1 cellular context compared by ENCODE assay signal in the genomic region with DNA sequence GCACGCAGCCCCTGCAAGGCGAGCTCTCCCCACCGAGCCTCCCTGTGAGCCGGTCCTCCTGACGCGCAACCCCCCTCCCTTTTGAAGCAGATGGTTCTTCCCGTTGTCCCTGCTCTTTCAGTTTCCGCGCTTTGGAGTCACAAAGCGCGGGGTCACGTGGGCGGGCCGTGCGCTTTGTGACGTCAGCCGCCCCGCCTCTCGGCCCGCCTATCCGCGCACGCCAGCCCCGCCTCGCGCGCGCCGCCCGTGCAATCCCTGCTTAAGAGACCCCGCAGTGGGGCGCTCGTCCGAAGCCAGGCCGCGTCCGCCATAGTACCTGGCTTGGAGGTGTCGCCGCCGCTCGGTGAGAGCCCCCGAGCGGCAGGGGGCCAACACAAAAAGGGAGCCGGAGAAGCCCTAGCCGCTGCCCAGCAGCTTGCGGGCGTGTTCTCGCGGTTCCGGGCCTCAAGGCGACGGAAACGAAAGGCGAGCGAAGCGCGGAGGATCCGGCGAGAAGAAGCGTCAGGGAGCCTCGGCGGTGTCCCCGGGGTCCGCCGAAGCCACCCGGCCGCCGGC.
TF ChIP-seq lines count a peak whose summit lies in the region.

A gene with protein sequence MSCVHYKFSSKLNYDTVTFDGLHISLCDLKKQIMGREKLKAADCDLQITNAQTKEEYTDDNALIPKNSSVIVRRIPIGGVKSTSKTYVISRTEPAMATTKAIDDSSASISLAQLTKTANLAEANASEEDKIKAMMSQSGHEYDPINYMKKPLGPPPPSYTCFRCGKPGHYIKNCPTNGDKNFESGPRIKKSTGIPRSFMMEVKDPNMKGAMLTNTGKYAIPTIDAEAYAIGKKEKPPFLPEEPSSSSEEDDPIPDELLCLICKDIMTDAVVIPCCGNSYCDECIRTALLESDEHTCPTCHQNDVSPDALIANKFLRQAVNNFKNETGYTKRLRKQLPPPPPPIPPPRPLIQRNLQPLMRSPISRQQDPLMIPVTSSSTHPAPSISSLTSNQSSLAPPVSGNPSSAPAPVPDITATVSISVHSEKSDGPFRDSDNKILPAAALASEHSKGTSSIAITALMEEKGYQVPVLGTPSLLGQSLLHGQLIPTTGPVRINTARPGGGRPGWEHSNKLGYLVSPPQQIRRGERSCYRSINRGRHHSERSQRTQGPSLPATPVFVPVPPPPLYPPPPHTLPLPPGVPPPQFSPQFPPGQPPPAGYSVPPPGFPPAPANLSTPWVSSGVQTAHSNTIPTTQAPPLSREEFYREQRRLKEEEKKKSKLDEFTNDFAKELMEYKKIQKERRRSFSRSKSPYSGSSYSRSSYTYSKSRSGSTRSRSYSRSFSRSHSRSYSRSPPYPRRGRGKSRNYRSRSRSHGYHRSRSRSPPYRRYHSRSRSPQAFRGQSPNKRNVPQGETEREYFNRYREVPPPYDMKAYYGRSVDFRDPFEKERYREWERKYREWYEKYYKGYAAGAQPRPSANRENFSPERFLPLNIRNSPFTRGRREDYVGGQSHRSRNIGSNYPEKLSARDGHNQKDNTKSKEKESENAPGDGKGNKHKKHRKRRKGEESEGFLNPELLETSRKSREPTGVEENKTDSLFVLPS (N-terminal part only) (plus strand): TSS at position 272 of the 555 bp plus-strand sequence. CDS start 1,061 bp downstream, outside the sequence.

TF ChIP-seq in K562, 482 proteins besides CTCF, POLR2A, EP300 and RAD21 (continued from another document and continues in another):
- TF ChIP-seq RBM25 (IDR thresholded peaks at IDR 0.05; ENCODE audit: low read depth, low read length, severe bottlenecking) (peak; percentile 6), L3MBTL2 (IDR thresholded peaks at IDR 0.05) (peak; percentile 83), NBN (IDR thresholded peaks at IDR 0.05; ENCODE audit: low read depth) (peak; percentile 89; the same call in 1 of the 2 replicates), ZC3H8 (IDR thresholded peaks at IDR 0.05) (no peak), KLF6 (CRISPR knock-in tag; IDR thresholded peaks at IDR 0.05; ENCODE audit: borderline replicate concordance) (0 out of 2 replicates have a peak, but pooled peaks have one; percentile 40), SMARCA4 (IDR thresholded peaks at IDR 0.05) (peak; percentile 11; the same call in 1 of the 2 replicates), CHCHD3 (CRISPR knock-in tag; IDR thresholded peaks at IDR 0.05) (peak; percentile 84; the same call in 1 of the 2 replicates), GTF2A2 (tag; IDR thresholded peaks at IDR 0.05) (0 out of 2 replicates have a peak, but pooled peaks have one; percentile 47), SIN3A (IDR thresholded peaks at IDR 0.05; ENCODE audit: borderline replicate concordance in 2 of 2, control insufficient read depth in 1 of 2, low read depth in 2 of 2, low read length in 2 of 2) (peak in 1 of 2 experiments; percentile 56; a peak in 1 of 4 replicates), SNRNP70 (optimal IDR thresholded peaks at IDR 0.05; ENCODE audit: low read depth, low read length) (no peak), ZNF583 (CRISPR knock-in tag; IDR thresholded peaks at IDR 0.05) (peak; percentile 44; the same call in 1 of the 2 replicates), TEAD1 (CRISPR knock-in tag; IDR thresholded peaks at IDR 0.05) (peak; percentile 36 to 55; a peak in 1 of 4 replicates), ZNF551 (CRISPR knock-in tag; IDR thresholded peaks at IDR 0.05) (no peak), RAD51 (IDR thresholded peaks at IDR 0.05; ENCODE audit: borderline replicate concordance, low read depth) (peak; percentile 96), YY1 (IDR thresholded peaks at IDR 0.05; ENCODE audit: borderline replicate concordance in 1 of 3, control insufficient read depth in 1 of 3, extremely low read depth in 1 of 3, insufficient read depth in 3 of 3, insufficient read length in 1 of 3, insufficient replicate concordance in 2 of 3, low read depth in 1 of 3, low read length in 2 of 3) (peak; percentile 67 to 94 (median 91)), POLR2H (tag; IDR thresholded peaks at IDR 0.05; ENCODE audit: low read depth) (peak; percentile 85), POLR3A (IDR thresholded peaks at IDR 0.05; ENCODE audit: borderline replicate concordance, extremely low read depth, insufficient read depth, insufficient read length) (no peak), NONO (IDR thresholded peaks at IDR 0.05; ENCODE audit: low read depth in 2 of 2, low read length in 1 of 2) (peak; percentile 87 to 98), SETDB1 (IDR thresholded peaks at IDR 0.05; ENCODE audit: low read length) (peak; percentile 15), HMGN3 (IDR thresholded peaks at IDR 0.05; ENCODE audit: borderline replicate concordance, extremely low read depth, insufficient read length, low read depth, low read length) (peak; percentile 82), GABPB1 (CRISPR knock-in tag; IDR thresholded peaks at IDR 0.05) (peak; percentile 60; the same call in 1 of the 2 replicates), TOE1 (IDR thresholded peaks at IDR 0.05; ENCODE audit: borderline replicate concordance) (peak; percentile 96), TOE1 (CRISPR knock-in tag; IDR thresholded peaks at IDR 0.05; ENCODE audit: borderline replicate concordance, low read depth) (no peak), FIP1L1 (IDR thresholded peaks at IDR 0.05; ENCODE audit: low read depth, low read length, poor library complexity, severe bottlenecking) (peak; percentile 95)
- TF ChIP-seq, protein P1, sequence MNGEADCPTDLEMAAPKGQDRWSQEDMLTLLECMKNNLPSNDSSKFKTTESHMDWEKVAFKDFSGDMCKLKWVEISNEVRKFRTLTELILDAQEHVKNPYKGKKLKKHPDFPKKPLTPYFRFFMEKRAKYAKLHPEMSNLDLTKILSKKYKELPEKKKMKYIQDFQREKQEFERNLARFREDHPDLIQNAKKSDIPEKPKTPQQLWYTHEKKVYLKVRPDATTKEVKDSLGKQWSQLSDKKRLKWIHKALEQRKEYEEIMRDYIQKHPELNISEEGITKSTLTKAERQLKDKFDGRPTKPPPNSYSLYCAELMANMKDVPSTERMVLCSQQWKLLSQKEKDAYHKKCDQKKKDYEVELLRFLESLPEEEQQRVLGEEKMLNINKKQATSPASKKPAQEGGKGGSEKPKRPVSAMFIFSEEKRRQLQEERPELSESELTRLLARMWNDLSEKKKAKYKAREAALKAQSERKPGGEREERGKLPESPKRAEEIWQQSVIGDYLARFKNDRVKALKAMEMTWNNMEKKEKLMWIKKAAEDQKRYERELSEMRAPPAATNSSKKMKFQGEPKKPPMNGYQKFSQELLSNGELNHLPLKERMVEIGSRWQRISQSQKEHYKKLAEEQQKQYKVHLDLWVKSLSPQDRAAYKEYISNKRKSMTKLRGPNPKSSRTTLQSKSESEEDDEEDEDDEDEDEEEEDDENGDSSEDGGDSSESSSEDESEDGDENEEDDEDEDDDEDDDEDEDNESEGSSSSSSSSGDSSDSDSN (IDR thresholded peaks at IDR 0.05; ENCODE audit: borderline replicate concordance in 1 of 2, low read depth in 2 of 2, low read length in 2 of 2): peak in 1 of 2 experiments; percentile 91
- TF ChIP-seq, protein P2, sequence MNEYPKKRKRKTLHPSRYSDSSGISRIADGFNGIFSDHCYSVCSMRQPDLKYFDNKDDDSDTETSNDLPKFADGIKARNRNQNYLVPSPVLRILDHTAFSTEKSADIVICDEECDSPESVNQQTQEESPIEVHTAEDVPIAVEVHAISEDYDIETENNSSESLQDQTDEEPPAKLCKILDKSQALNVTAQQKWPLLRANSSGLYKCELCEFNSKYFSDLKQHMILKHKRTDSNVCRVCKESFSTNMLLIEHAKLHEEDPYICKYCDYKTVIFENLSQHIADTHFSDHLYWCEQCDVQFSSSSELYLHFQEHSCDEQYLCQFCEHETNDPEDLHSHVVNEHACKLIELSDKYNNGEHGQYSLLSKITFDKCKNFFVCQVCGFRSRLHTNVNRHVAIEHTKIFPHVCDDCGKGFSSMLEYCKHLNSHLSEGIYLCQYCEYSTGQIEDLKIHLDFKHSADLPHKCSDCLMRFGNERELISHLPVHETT (CRISPR knock-in tag; conservative IDR thresholded peaks at IDR 0.05 in 1 of 2, IDR thresholded peaks at IDR 0.05 in 1 of 2): peak in 1 of 2 experiments; percentile 87; a peak in 2 of 4 replicates
- TF ChIP-seq, protein P3, sequence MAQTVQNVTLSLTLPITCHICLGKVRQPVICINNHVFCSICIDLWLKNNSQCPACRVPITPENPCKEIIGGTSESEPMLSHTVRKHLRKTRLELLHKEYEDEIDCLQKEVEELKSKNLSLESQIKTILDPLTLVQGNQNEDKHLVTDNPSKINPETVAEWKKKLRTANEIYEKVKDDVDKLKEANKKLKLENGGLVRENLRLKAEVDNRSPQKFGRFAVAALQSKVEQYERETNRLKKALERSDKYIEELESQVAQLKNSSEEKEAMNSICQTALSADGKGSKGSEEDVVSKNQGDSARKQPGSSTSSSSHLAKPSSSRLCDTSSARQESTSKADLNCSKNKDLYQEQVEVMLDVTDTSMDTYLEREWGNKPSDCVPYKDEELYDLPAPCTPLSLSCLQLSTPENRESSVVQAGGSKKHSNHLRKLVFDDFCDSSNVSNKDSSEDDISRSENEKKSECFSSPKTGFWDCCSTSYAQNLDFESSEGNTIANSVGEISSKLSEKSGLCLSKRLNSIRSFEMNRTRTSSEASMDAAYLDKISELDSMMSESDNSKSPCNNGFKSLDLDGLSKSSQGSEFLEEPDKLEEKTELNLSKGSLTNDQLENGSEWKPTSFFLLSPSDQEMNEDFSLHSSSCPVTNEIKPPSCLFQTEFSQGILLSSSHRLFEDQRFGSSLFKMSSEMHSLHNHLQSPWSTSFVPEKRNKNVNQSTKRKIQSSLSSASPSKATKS (CRISPR knock-in tag; IDR thresholded peaks at IDR 0.05): no peak
- TF ChIP-seq, protein P4, sequence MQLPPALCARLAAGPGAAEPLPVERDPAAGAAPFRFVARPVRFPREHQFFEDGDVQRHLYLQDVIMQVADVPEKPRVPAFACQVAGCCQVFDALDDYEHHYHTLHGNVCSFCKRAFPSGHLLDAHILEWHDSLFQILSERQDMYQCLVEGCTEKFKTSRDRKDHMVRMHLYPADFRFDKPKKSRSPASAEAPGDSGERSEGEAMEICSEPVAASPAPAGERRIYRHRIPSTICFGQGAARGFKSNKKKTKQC (CRISPR knock-in tag; IDR thresholded peaks at IDR 0.05): peak; percentile 24; the same call in 1 of the 2 replicates
- TF ChIP-seq, protein P5, sequence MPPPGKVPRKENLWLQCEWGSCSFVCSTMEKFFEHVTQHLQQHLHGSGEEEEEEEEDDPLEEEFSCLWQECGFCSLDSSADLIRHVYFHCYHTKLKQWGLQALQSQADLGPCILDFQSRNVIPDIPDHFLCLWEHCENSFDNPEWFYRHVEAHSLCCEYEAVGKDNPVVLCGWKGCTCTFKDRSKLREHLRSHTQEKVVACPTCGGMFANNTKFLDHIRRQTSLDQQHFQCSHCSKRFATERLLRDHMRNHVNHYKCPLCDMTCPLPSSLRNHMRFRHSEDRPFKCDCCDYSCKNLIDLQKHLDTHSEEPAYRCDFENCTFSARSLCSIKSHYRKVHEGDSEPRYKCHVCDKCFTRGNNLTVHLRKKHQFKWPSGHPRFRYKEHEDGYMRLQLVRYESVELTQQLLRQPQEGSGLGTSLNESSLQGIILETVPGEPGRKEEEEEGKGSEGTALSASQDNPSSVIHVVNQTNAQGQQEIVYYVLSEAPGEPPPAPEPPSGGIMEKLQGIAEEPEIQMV (tag; conservative IDR thresholded peaks at IDR 0.05; ENCODE audit: low read depth): peak; percentile 70; the same call in 1 of the 2 replicates
- TF ChIP-seq, protein P6, sequence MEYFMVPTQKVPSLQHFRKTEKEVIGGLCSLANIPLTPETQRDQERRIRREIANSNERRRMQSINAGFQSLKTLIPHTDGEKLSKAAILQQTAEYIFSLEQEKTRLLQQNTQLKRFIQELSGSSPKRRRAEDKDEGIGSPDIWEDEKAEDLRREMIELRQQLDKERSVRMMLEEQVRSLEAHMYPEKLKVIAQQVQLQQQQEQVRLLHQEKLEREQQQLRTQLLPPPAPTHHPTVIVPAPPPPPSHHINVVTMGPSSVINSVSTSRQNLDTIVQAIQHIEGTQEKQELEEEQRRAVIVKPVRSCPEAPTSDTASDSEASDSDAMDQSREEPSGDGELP (CRISPR knock-in tag; IDR thresholded peaks at IDR 0.05; ENCODE audit: borderline replicate concordance): peak; percentile 76; the same call in 1 of the 2 replicates
- TF ChIP-seq, protein P7, sequence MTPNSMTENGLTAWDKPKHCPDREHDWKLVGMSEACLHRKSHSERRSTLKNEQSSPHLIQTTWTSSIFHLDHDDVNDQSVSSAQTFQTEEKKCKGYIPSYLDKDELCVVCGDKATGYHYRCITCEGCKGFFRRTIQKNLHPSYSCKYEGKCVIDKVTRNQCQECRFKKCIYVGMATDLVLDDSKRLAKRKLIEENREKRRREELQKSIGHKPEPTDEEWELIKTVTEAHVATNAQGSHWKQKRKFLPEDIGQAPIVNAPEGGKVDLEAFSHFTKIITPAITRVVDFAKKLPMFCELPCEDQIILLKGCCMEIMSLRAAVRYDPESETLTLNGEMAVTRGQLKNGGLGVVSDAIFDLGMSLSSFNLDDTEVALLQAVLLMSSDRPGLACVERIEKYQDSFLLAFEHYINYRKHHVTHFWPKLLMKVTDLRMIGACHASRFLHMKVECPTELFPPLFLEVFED (CRISPR knock-in tag; conservative IDR thresholded peaks at IDR 0.05): peak; percentile 70; the same call in 1 of the 2 replicates
- TF ChIP-seq, protein P8, sequence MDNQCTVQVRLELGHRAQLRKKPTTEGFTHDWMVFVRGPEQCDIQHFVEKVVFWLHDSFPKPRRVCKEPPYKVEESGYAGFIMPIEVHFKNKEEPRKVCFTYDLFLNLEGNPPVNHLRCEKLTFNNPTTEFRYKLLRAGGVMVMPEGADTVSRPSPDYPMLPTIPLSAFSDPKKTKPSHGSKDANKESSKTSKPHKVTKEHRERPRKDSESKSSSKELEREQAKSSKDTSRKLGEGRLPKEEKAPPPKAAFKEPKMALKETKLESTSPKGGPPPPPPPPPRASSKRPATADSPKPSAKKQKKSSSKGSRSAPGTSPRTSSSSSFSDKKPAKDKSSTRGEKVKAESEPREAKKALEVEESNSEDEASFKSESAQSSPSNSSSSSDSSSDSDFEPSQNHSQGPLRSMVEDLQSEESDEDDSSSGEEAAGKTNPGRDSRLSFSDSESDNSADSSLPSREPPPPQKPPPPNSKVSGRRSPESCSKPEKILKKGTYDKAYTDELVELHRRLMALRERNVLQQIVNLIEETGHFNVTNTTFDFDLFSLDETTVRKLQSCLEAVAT (IDR thresholded peaks at IDR 0.05): peak; percentile 77 to 86; a peak in 2 of 4 replicates
- TF ChIP-seq, protein P9, sequence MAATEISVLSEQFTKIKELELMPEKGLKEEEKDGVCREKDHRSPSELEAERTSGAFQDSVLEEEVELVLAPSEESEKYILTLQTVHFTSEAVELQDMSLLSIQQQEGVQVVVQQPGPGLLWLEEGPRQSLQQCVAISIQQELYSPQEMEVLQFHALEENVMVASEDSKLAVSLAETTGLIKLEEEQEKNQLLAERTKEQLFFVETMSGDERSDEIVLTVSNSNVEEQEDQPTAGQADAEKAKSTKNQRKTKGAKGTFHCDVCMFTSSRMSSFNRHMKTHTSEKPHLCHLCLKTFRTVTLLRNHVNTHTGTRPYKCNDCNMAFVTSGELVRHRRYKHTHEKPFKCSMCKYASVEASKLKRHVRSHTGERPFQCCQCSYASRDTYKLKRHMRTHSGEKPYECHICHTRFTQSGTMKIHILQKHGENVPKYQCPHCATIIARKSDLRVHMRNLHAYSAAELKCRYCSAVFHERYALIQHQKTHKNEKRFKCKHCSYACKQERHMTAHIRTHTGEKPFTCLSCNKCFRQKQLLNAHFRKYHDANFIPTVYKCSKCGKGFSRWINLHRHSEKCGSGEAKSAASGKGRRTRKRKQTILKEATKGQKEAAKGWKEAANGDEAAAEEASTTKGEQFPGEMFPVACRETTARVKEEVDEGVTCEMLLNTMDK (IDR thresholded peaks at IDR 0.05; ENCODE audit: borderline replicate concordance, insufficient read depth, low read depth, low read length, poor library complexity, severe bottlenecking): peak; percentile 92
